In genomic region chr17:29763273-29763672, GRCh38 we compare ENCODE assay signal across 21 cellular contexts.
"Had no signal": no experiment of that assay in that cellular context is flagged by ENCODE, and none has a peak within 500 bp of the region (broad histone marks: within the 10 kb centered on the region; RNA-seq: fewer than 3 reads in every experiment).

No MANE protein-coding gene starts in this region.

- FAIRE-seq: endometrium, frontal cortex had no signal

- H3K4me3 ChIP-seq: heart right ventricle, right atrium auricular region, smooth muscle cell, suprapubic skin, thyroid gland, uterus had no signal

- DNase-seq: effector memory CD4-positive, alpha-beta T cell; heart right ventricle; hypothalamus; islet precursor cell; mammary epithelial cell; naive thymus-derived CD4-positive, alpha-beta T cell; nephron progenitor cell; stimulated activated CD4-positive, alpha-beta T cell treated with anti-CD3 and anti-CD28 coated beads, Interleukin-4, amount 100 ng/mL, for 1 hour; stimulated activated CD8-positive, alpha-beta memory T cell treated with anti-CD3 and anti-CD28 coated beads, Interleukin-4, amount 100 ng/mL, for 48 hours; stimulated activated naive CD8-positive, alpha-beta T cell treated with anti-CD3 and anti-CD28 coated beads, Interleukin-15, Interleukin-2, amounts not matched to agents 100 U/mL and 50 U/mL, for 24 hours; thyroid gland; uterus had no signal

- ATAC-seq: esophagus mucosa; heart right ventricle; left lobe of liver; naive thymus-derived CD4-positive, alpha-beta T cell; stimulated activated effector memory CD8-positive, alpha-beta T cell treated with anti-CD3 and anti-CD28 coated beads, Interleukin-12 subunit alpha, Interleukin-12 subunit beta, amount 100 ng/mL, for 72 hours; stimulated activated naive CD8-positive, alpha-beta T cell treated with anti-CD3 and anti-CD28 coated beads, Interleukin-15, Interleukin-2, amounts not matched to agents 100 U/mL and 50 U/mL, for 24 hours had no signal

- H3K4me2 ChIP-seq: smooth muscle cell had no signal

- H3K27ac ChIP-seq: heart right ventricle, neutrophil, right atrium auricular region, suprapubic skin, thyroid gland, uterus had no signal

- H3K36me3 ChIP-seq: heart right ventricle, right atrium auricular region, suprapubic skin, thyroid gland, uterus had no signal

- H3K4me1 ChIP-seq: uterus had no signal

- H3K9me3 ChIP-seq: heart right ventricle, neutrophil, right atrium auricular region, suprapubic skin, thyroid gland, uterus had no signal

- H3K27me3 ChIP-seq: heart right ventricle, neutrophil, right atrium auricular region, suprapubic skin, thyroid gland, uterus had no signal
